In the genomic region with DNA sequence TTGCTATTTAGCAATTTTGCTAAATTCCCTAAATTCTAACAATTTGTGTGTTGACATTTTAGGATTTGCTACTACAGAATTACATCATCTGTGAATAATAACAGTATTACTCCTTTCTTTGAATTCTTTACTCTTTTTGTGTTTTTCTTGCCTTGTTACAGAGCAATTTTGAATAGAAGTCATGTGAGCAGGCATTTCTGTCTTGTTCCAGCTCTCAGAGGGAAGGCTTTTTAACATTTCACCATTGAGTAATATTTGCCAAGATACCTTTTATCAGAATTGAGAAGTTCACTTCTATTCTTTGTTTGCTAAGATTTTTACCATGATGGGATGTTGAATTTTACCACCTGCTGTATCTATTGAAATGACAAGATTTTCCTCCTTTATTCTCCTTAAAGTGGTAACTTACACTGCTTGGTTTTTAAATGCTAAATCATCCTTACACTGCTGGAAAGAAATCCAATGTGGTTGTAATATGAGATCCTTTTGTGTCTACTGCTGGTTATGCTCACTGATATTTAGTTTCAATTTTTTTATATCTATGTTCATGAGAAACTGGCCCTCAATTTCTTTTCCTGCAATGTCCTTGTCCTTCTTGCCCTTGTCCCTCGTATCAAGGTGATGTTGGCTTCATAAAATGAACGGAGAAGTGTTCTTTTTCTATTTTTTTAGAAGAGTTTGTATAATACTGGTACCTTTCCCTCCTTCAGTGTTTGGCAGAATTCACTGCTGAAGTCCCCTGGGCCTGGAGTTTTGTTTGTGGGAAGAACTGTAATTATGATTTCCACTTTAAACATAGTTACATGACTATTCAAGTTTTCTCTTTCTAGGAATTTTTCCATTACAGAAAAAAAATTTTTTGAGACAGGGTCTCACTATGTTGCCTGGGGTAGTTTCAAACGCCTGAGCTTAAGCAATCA, we compare ENCODE assay signal across 30 cellular contexts. TPM values are rescaled to one million over a fixed set of nuclear protein-coding genes. Genes with fewer than 3 reads are reported as not detected.
A peak's percentile ranks its signal among the peaks of the same experiment; 100 is the strongest.
DNase-seq lines count a peak whose midpoint lies in the region; ATAC-seq and TF ChIP-seq lines count a peak whose summit lies in the region.
"Had no signal": no experiment of that assay in that cellular context is flagged by ENCODE, and none has a peak within 500 bp of the region (broad histone marks: within the 10 kb centered on the region; RNA-seq: fewer than 3 reads in every experiment).

No MANE protein-coding gene starts in this region.

- no peak for TF ChIP-seq CTCF in chondrocyte (IDR thresholded peaks at IDR 0.05)
- TF ChIP-seq CTCF in nephron (IDR thresholded peaks at IDR 0.05; ENCODE audit: unreplicated experiment in 3 of 3): no peak

- ATAC-seq in HG03439 (IDR thresholded peaks at IDR 0.05; ENCODE audit: unreplicated experiment) (no peak), HG02981 (IDR thresholded peaks at IDR 0.05; ENCODE audit: unreplicated experiment) (no peak)
- ATAC-seq: WTC11 had no signal

- DNase-seq in NCI-H187 treated with DMSO at 0.1 percent for 48 hours (lab: John Stamatoyannopoulos, UW) (peak; percentile 27), NCI-H187 (lab: John Stamatoyannopoulos, UW) (no peak), NCI-H2107 treated with DMSO at 0.1 percent for 48 hours (lab: John Stamatoyannopoulos, UW; ENCODE audit: unreplicated experiment) (peak; percentile 97), chondrocyte (ENCODE audit: low spot score) (no peak), activated gamma-delta T cell treated with Interleukin-2 at 50 U/mL for 16 hours (no peak)
- DNase-seq: 8988T; activated CD4-positive, alpha-beta T cell treated with anti-CD3 and anti-CD28 coated beads, Interleukin-2, amount 50 U/mL, for 4 hours; activated CD8-positive, alpha-beta memory T cell treated with anti-CD3 and anti-CD28 coated beads, Interleukin-2, amount 50 U/mL, for 4 hours; activated naive CD8-positive, alpha-beta T cell treated with anti-CD3 and anti-CD28 coated beads for 36 hours; BE2C; COR-L47; cortex of kidney; foreskin melanocyte; hypothalamus; KG1; NCI-H1694; NCI-H524 treated with DMSO at 0.1 percent for 48 hours; sigmoid colon; upper lobe of left lung had no signal

- H3K27ac Mint-ChIP-seq in chondrocyte (ENCODE audit: unreplicated experiment) (peak overlapping the region; percentile 74), nephron (peak overlapping the region in 2 of 3 experiments; percentile 74 to 80)
- H3K27ac Mint-ChIP-seq: activated naive CD8-positive, alpha-beta T cell treated with anti-CD3 and anti-CD28 coated beads for 36 hours; activated T-helper 2 cell treated with anti-CD3 and anti-CD28 coated beads, Interferon-gamma antibody, Interleukin-2, Interleukin-4, amounts not matched to agents 10 μg/mL and 5 μg/mL and 100 μg/mL, durations not matched to agents 14 hours and 24 hours and 36 hours; progenitor cell of endocrine pancreas; WTC11 had no signal

- H3K9me3 Mint-ChIP-seq in chondrocyte (ENCODE audit: low read depth): peaks cover 6% of the 10 kb centered on the region
- H3K9me3 Mint-ChIP-seq in nephron: no peaks in the 10 kb centered on the region

- no peak overlapping the region for H3K4me3 Mint-ChIP-seq in chondrocyte (ENCODE audit: unreplicated experiment)
- H3K4me3 Mint-ChIP-seq in nephron: peak overlapping the region in 1 of 3 experiments; percentile 17
- H3K4me3 Mint-ChIP-seq: activated naive CD8-positive, alpha-beta T cell treated with anti-CD3 and anti-CD28 coated beads for 36 hours; neural crest cell; WTC11 had no signal

- H3K4me1 Mint-ChIP-seq in chondrocyte (ENCODE audit: low read depth) (peaks cover 31% of the 10 kb centered on the region), nephron (peaks cover 45% of the 10 kb centered on the region)

- H3K36me3 Mint-ChIP-seq in chondrocyte (ENCODE audit: low read depth): peaks cover 9% of the 10 kb centered on the region
- peaks cover 67% of the 10 kb centered on the region for H3K36me3 Mint-ChIP-seq in nephron (ENCODE audit: low read depth)
- H3K36me3 Mint-ChIP-seq: activated naive CD8-positive, alpha-beta T cell treated with anti-CD3 and anti-CD28 coated beads for 36 hours had no signal

- no peaks in the 10 kb centered on the region for H3K27me3 Mint-ChIP-seq in chondrocyte (ENCODE audit: low read depth)
- H3K27me3 Mint-ChIP-seq in nephron (ENCODE audit: low read depth): no peaks in the 10 kb centered on the region
- H3K27me3 Mint-ChIP-seq: activated naive CD8-positive, alpha-beta T cell treated with anti-CD3 and anti-CD28 coated beads for 36 hours; progenitor cell of endocrine pancreas had no signal

RNA-seq across cellular contexts. Expression of gene ATP6V0A4, which starts 50.3 kb away (rescaled TPM):
- total RNA-seq in chondrocyte: 0.35 to 0.70 TPM (median 0.51 TPM) in 3 replicates
- total RNA-seq: activated naive CD8-positive, alpha-beta T cell treated with anti-CD3 and anti-CD28 coated beads for 36 hours; activated T-helper 2 cell treated with anti-CD3 and anti-CD28 coated beads, Interferon-gamma antibody, Interleukin-2, Interleukin-4, amounts not matched to agents 10 μg/mL and 5 μg/mL and 100 μg/mL, durations not matched to agents 14 hours and 24 hours and 36 hours; bronchial epithelial cell; liver; mononuclear cell; neural crest cell; sigmoid colon; subcutaneous adipose tissue had no signal

RNA-seq across cellular contexts. Expression of gene TMEM213, which starts 50.5 kb away (rescaled TPM):
- total RNA-seq in chondrocyte: not detected in 3 replicates
- total RNA-seq: activated naive CD8-positive, alpha-beta T cell treated with anti-CD3 and anti-CD28 coated beads for 36 hours; activated T-helper 2 cell treated with anti-CD3 and anti-CD28 coated beads, Interferon-gamma antibody, Interleukin-2, Interleukin-4, amounts not matched to agents 10 μg/mL and 5 μg/mL and 100 μg/mL, durations not matched to agents 14 hours and 24 hours and 36 hours; bronchial epithelial cell; liver; mononuclear cell; neural crest cell; progenitor cell of endocrine pancreas; sigmoid colon; subcutaneous adipose tissue had no signal

Comparison
In these comparisons a context has a peak if more than half of its experiments do, and no peak if none do; other contexts are left out.
1. DNase-seq: peak in NCI-H187 treated with DMSO at 0.1 percent for 48 hours (single experiment) and NCI-H2107 treated with DMSO at 0.1 percent for 48 hours (single experiment); none in NCI-H187 (0 of 2), chondrocyte (single experiment) and activated gamma-delta T cell treated with Interleukin-2 at 50 U/mL for 16 hours (single experiment).